In the genomic region with DNA sequence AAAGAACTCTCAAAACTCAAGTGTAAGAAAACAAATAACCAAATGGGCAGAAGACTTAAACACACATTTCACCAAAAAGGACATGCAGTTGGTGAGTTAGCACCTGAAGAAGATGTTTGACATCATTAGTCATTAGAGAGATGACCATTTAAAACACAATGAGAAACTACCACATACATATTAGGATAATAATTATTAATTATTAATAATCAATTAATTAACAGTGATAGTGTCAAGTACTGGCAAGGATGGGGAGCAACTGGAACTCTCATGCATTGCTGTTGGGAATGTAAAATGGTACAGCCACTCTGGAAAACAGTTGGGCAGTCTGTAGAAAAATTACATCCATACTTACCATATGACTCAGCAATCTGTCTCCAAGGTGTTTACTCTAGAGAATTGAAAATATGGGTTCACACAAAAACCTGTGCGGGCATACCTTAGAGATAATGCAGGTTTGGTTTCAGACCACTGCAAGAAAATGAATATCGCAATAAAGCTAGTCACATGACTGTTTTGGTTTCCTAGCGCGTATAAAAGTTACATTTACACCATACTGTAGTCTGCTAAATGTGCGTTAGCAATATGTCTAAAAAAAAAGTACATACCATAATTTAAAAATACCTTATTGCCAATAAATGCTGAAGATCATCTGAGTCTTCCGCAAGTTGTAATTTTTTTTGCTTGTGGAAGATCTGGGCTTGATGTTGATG, we compare ENCODE assay signal across 25 cellular contexts. TPM values are rescaled to one million over a fixed set of nuclear protein-coding genes. Genes with fewer than 3 reads are reported as not detected.
DNase-seq lines count a peak whose midpoint lies in the region; ATAC-seq and TF ChIP-seq lines count a peak whose summit lies in the region.
"Had no signal": no experiment of that assay in that cellular context is flagged by ENCODE, and none has a peak within 500 bp of the region (broad histone marks: within the 10 kb centered on the region; RNA-seq: fewer than 3 reads in every experiment).

No MANE protein-coding gene starts in this region.

- H3K9me3 Mint-ChIP-seq in activated T-helper 1 cell treated with anti-CD3 and anti-CD28 coated beads, Interleukin-12 subunit alpha, Interleukin-12 subunit beta, Interleukin-2, Interleukin-4 antibody, amounts not matched to agents 30 ng/mL and 10 ng/mL and 1 ng/mL, durations not matched to agents 14 hours and 24 hours and 36 hours = peaks cover 4% of the 10 kb centered on the region
- H3K9me3 Mint-ChIP-seq in memory B cell = peaks cover 3% of the 10 kb centered on the region
- H3K9me3 Mint-ChIP-seq in stimulated activated naive B cell treated with anti-CD40 and anti-IgM and Interleukin-4, amounts not matched to agents 10 μg/mL and 1 μg/mL and 100 μg/mL, for 72 hours = peaks cover 0 to 1% of the 10 kb centered on the region in 2 donors
- H3K9me3 Mint-ChIP-seq: dendritic cell treated with granulocyte-macrophage colony-stimulating factor and Interleukin-4, amounts not matched to agents 40 ng/mL and 50 ng/mL, for 4 days; stimulated activated naive CD8-positive, alpha-beta T cell treated with anti-CD3 and anti-CD28 coated beads, Interleukin-15, amount 100 ng/mL, for 72 hours had no signal

- ATAC-seq in memory B cell (ENCODE audit: low read depth) = no peak
- ATAC-seq in GM19023 (IDR thresholded peaks at IDR 0.05; ENCODE audit: unreplicated experiment) = no peak
- no peak for ATAC-seq in stimulated activated naive B cell treated with anti-CD40 and anti-IgM and Interleukin-4, amounts not matched to agents 10 μg/mL and 1 μg/mL and 100 μg/mL, for 72 hours (replicated peaks)
- ATAC-seq: activated naive CD8-positive, alpha-beta T cell treated with anti-CD3 and anti-CD28 coated beads, Interleukin-2, amount 50 U/mL, for 24 hours; activated T-helper 17 cell treated with anti-CD3 and anti-CD28 coated beads, Interleukin-2, amount 50 U/mL, for 72 hours; CD8-positive, alpha-beta T cell; GM12878; naive thymus-derived CD8-positive, alpha-beta T cell; stimulated activated naive CD8-positive, alpha-beta T cell treated with anti-CD3 and anti-CD28 coated beads, Interleukin-15, amount 100 ng/mL, for 72 hours had no signal

- TF ChIP-seq CTCF in foreskin fibroblast (IDR thresholded peaks at IDR 0.05; ENCODE audit: low read depth, low read length) = no peak

- peaks cover 58% of the 10 kb centered on the region for H3K36me3 Mint-ChIP-seq in activated T-helper 1 cell treated with anti-CD3 and anti-CD28 coated beads, Interleukin-12 subunit alpha, Interleukin-12 subunit beta, Interleukin-2, Interleukin-4 antibody, amounts not matched to agents 30 ng/mL and 10 ng/mL and 1 ng/mL, durations not matched to agents 14 hours and 24 hours and 36 hours (ENCODE audit: low read depth)
- H3K36me3 Mint-ChIP-seq in memory B cell = peaks cover 41% of the 10 kb centered on the region
- peaks cover 60 to 81% of the 10 kb centered on the region in 2 donors for H3K36me3 Mint-ChIP-seq in stimulated activated naive B cell treated with anti-CD40 and anti-IgM and Interleukin-4, amounts not matched to agents 10 μg/mL and 1 μg/mL and 100 μg/mL, for 72 hours

- H3K4me3 ChIP-seq in foreskin fibroblast (ENCODE audit: low read depth in 1 of 2, low read length in 2 of 2) = no peak overlapping the region
- H3K4me3 ChIP-seq: GM12878, spleen, tibial artery had no signal

- no peaks in the 10 kb centered on the region for H3K27me3 Mint-ChIP-seq in activated T-helper 1 cell treated with anti-CD3 and anti-CD28 coated beads, Interleukin-12 subunit alpha, Interleukin-12 subunit beta, Interleukin-2, Interleukin-4 antibody, amounts not matched to agents 30 ng/mL and 10 ng/mL and 1 ng/mL, durations not matched to agents 14 hours and 24 hours and 36 hours (ENCODE audit: insufficient read depth)
- H3K27me3 Mint-ChIP-seq in memory B cell = no peaks in the 10 kb centered on the region
- no peaks in the 10 kb centered on the region for H3K27me3 Mint-ChIP-seq in stimulated activated naive B cell treated with anti-CD40 and anti-IgM and Interleukin-4, amounts not matched to agents 10 μg/mL and 1 μg/mL and 100 μg/mL, for 72 hours
- H3K27me3 Mint-ChIP-seq: activated naive CD8-positive, alpha-beta T cell treated with anti-CD3 and anti-CD28 coated beads, Interleukin-2, amount 50 U/mL, for 24 hours; activated T-helper 17 cell treated with anti-CD3 and anti-CD28 coated beads, Interleukin-2, amount 50 U/mL, for 72 hours; dendritic cell treated with granulocyte-macrophage colony-stimulating factor and Interleukin-4, amounts not matched to agents 40 ng/mL and 50 ng/mL, for 4 days; naive thymus-derived CD8-positive, alpha-beta T cell; stimulated activated naive CD8-positive, alpha-beta T cell treated with anti-CD3 and anti-CD28 coated beads, Interleukin-15, amount 100 ng/mL, for 72 hours had no signal

- DNase-seq in ELR (ENCODE audit: low read depth) = peak; percentile 19
- DNase-seq in NCI-H69 (lab: John Stamatoyannopoulos, UW) = peak; percentile 8
- no peak for DNase-seq in activated T-helper 1 cell treated with anti-CD3 and anti-CD28 coated beads, Interleukin-12 subunit alpha, Interleukin-12 subunit beta, Interleukin-2, Interleukin-4 antibody, amounts not matched to agents 30 ng/mL and 10 ng/mL and 1 ng/mL, durations not matched to agents 14 hours and 24 hours and 36 hours (ENCODE audit: low spot score)
- no peak for DNase-seq in memory B cell (ENCODE audit: low spot score in 2 of 2)
- DNase-seq in foreskin fibroblast = no peak
- no peak for DNase-seq in KG1 (lab: John Stamatoyannopoulos, UW)
- DNase-seq in stimulated activated naive B cell treated with anti-CD40 and anti-IgM and Interleukin-4, amounts not matched to agents 10 μg/mL and 1 μg/mL and 100 μg/mL, for 72 hours = no peak
- DNase-seq: activated naive CD8-positive, alpha-beta T cell treated with anti-CD3 and anti-CD28 coated beads, Interleukin-2, amount 50 U/mL, for 24 hours; CD8-positive, alpha-beta T cell; glutamatergic neuron; mesendoderm; naive thymus-derived CD8-positive, alpha-beta T cell; NCI-H1417; NCI-H2107; NCI-H510A treated with DMSO at 0.1 percent for 48 hours; retina; SHP77; spleen; stimulated activated CD4-positive, alpha-beta T cell treated with anti-CD3 and anti-CD28 coated beads, Interleukin-4, amount 100 ng/mL, for 24 hours; stimulated activated naive CD8-positive, alpha-beta T cell treated with anti-CD3 and anti-CD28 coated beads, Interleukin-15, amount 100 ng/mL, for 72 hours; tibial artery had no signal

- peak overlapping the region; percentile 61 for H3K27ac Mint-ChIP-seq in activated T-helper 1 cell treated with anti-CD3 and anti-CD28 coated beads, Interleukin-12 subunit alpha, Interleukin-12 subunit beta, Interleukin-2, Interleukin-4 antibody, amounts not matched to agents 30 ng/mL and 10 ng/mL and 1 ng/mL, durations not matched to agents 14 hours and 24 hours and 36 hours
- peak overlapping the region; percentile 92 for H3K27ac Mint-ChIP-seq in memory B cell
- no peak overlapping the region for H3K27ac Mint-ChIP-seq in stimulated activated naive B cell treated with anti-CD40 and anti-IgM and Interleukin-4, amounts not matched to agents 10 μg/mL and 1 μg/mL and 100 μg/mL, for 72 hours
- H3K27ac Mint-ChIP-seq: activated naive CD8-positive, alpha-beta T cell treated with anti-CD3 and anti-CD28 coated beads, Interleukin-2, amount 50 U/mL, for 24 hours; activated T-helper 17 cell treated with anti-CD3 and anti-CD28 coated beads, Interleukin-2, amount 50 U/mL, for 72 hours; CD8-positive, alpha-beta T cell; dendritic cell treated with granulocyte-macrophage colony-stimulating factor and Interleukin-4, amounts not matched to agents 40 ng/mL and 50 ng/mL, for 4 days; stimulated activated naive CD8-positive, alpha-beta T cell treated with anti-CD3 and anti-CD28 coated beads, Interleukin-15, amount 100 ng/mL, for 72 hours had no signal

- H3K4me3 Mint-ChIP-seq in activated T-helper 1 cell treated with anti-CD3 and anti-CD28 coated beads, Interleukin-12 subunit alpha, Interleukin-12 subunit beta, Interleukin-2, Interleukin-4 antibody, amounts not matched to agents 30 ng/mL and 10 ng/mL and 1 ng/mL, durations not matched to agents 14 hours and 24 hours and 36 hours = peak overlapping the region; percentile 30
- H3K4me3 Mint-ChIP-seq in memory B cell = no peak overlapping the region
- peak overlapping the region in 1 of 2 donors; percentile 28 for H3K4me3 Mint-ChIP-seq in stimulated activated naive B cell treated with anti-CD40 and anti-IgM and Interleukin-4, amounts not matched to agents 10 μg/mL and 1 μg/mL and 100 μg/mL, for 72 hours
- H3K4me3 Mint-ChIP-seq: activated naive CD8-positive, alpha-beta T cell treated with anti-CD3 and anti-CD28 coated beads, Interleukin-2, amount 50 U/mL, for 24 hours; CD8-positive, alpha-beta T cell; dendritic cell treated with granulocyte-macrophage colony-stimulating factor and Interleukin-4, amounts not matched to agents 40 ng/mL and 50 ng/mL, for 4 days; naive thymus-derived CD8-positive, alpha-beta T cell; stimulated activated naive CD8-positive, alpha-beta T cell treated with anti-CD3 and anti-CD28 coated beads, Interleukin-15, amount 100 ng/mL, for 72 hours had no signal

- intact Hi-C loops in activated T-helper 1 cell treated with anti-CD3 and anti-CD28 coated beads, Interleukin-12 subunit alpha, Interleukin-12 subunit beta, Interleukin-2, Interleukin-4 antibody, amounts not matched to agents 30 ng/mL and 10 ng/mL and 1 ng/mL, durations not matched to agents 14 hours and 24 hours and 36 hours (cut with micrococcal nuclease) = no loop called here

- H3K4me1 Mint-ChIP-seq in activated T-helper 1 cell treated with anti-CD3 and anti-CD28 coated beads, Interleukin-12 subunit alpha, Interleukin-12 subunit beta, Interleukin-2, Interleukin-4 antibody, amounts not matched to agents 30 ng/mL and 10 ng/mL and 1 ng/mL, durations not matched to agents 14 hours and 24 hours and 36 hours (ENCODE audit: low read depth) = peaks cover 46% of the 10 kb centered on the region
- peaks cover 31% of the 10 kb centered on the region for H3K4me1 Mint-ChIP-seq in memory B cell
- H3K4me1 Mint-ChIP-seq in stimulated activated naive B cell treated with anti-CD40 and anti-IgM and Interleukin-4, amounts not matched to agents 10 μg/mL and 1 μg/mL and 100 μg/mL, for 72 hours = peaks cover 31 to 60% of the 10 kb centered on the region in 2 donors

RNA-seq across cellular contexts. Expression of gene ARID5B, which starts 30.3 kb away (rescaled TPM):
- 62.4 and 65.1 TPM in 2 replicates for total RNA-seq in activated T-helper 1 cell treated with anti-CD3 and anti-CD28 coated beads, Interleukin-12 subunit alpha, Interleukin-12 subunit beta, Interleukin-2, Interleukin-4 antibody, amounts not matched to agents 30 ng/mL and 10 ng/mL and 1 ng/mL, durations not matched to agents 14 hours and 24 hours and 36 hours

Comparison
In these comparisons a context has a peak if more than half of its experiments do, and no peak if none do; other contexts are left out.
1. DNase-seq: peak in ELR (single experiment) and NCI-H69 (single experiment); none in activated T-helper 1 cell treated with anti-CD3 and anti-CD28 coated beads, Interleukin-12 subunit alpha, Interleukin-12 subunit beta, Interleukin-2, Interleukin-4 antibody, amounts not matched to agents 30 ng/mL and 10 ng/mL and 1 ng/mL, durations not matched to agents 14 hours and 24 hours and 36 hours (single experiment), memory B cell (0 of 2), foreskin fibroblast (0 of 2), KG1 (single experiment) and stimulated activated naive B cell treated with anti-CD40 and anti-IgM and Interleukin-4, amounts not matched to agents 10 μg/mL and 1 μg/mL and 100 μg/mL, for 72 hours (single experiment).